In the genomic region with DNA sequence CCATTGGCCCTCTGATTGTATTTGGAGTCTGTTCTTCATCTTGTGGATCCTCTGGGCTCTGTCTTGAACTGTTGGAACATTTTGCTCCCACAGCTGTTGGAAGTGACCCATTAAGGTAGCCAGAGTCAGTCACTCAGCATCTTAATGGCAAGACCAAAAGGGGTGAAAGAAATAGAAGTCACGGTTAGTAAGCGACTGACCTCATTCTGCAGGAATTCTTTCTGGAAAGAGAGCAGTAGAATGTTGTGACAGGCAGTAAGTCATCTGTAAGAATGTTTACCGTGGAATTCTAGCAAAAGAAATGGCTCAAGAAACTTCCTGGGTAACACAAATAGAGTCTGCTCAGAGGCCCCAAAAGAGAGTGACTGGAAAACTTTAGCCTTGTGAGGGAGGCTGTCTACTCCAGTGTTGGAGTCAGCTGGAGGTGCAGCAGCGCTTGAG, we compare ENCODE assay signal across 12 cellular contexts. TPM values are rescaled to one million over a fixed set of nuclear protein-coding genes. Genes with fewer than 3 reads are reported as not detected.
DNase-seq lines count a peak whose midpoint lies in the region; FAIRE-seq and TF ChIP-seq lines count a peak whose summit lies in the region.
"Had no signal": no experiment of that assay in that cellular context is flagged by ENCODE, and none has a peak within 500 bp of the region (broad histone marks: within the 10 kb centered on the region; RNA-seq: fewer than 3 reads in every experiment).

No MANE protein-coding gene starts in this region.

- H3K79me2 ChIP-seq in fibroblast of lung (ENCODE audit: control insufficient read depth, insufficient read depth, low read length) (no peaks in the 10 kb centered on the region), H9 (ENCODE audit: insufficient read depth, low read length) (no peaks in the 10 kb centered on the region)

- H4K20me1 ChIP-seq in fibroblast of lung (ENCODE audit: control insufficient read depth, extremely low read depth, insufficient read depth, low read length), result no peaks in the 10 kb centered on the region
- no peaks in the 10 kb centered on the region for H4K20me1 ChIP-seq in H9 (ENCODE audit: control insufficient read depth, insufficient read depth, insufficient read length)

- H3K4ac ChIP-seq in H9 (ENCODE audit: low read depth, low read length), result no peak overlapping the region

- H2BK12ac ChIP-seq in H9 (ENCODE audit: insufficient read length, low read depth, low read length), result no peak overlapping the region

- H3K23me2 ChIP-seq in H9 (ENCODE audit: insufficient read length, low read depth, low read length, poor library complexity, severe bottlenecking), result no peaks in the 10 kb centered on the region

- H3K9ac ChIP-seq in fibroblast of lung (ENCODE audit: insufficient read depth, low read length) (no peak overlapping the region), H9 (ENCODE audit: extremely low read depth, insufficient read length, low read length) (no peak overlapping the region)

- no peak overlapping the region for H2AK5ac ChIP-seq in H9 (ENCODE audit: insufficient read length, low read length)

- WGBS in H9 (ENCODE audit: extremely low coverage, insufficient read length, low lambda C conversion rate), result no CpG with 5 or more reads among the region's 4 CpGs

- DNase-seq in AG20443 (ENCODE audit: low spot score) (peak; percentile 76), RCC 7860 (ENCODE audit: low spot score) (peak; percentile 95), fibroblast of lung (ENCODE audit: low read depth in 2 of 2) (peak; percentile 90 to 97), osteocyte (ENCODE audit: extremely low spot score, unreplicated experiment) (no peak), NCI-H2029 treated with DMSO at 0.1 percent for 48 hours (lab: John Stamatoyannopoulos, UW) (no peak), NCI-H748 (lab: John Stamatoyannopoulos, UW; ENCODE audit: unreplicated experiment) (no peak), H9 (no peak), progenitor cell of endocrine pancreas (ENCODE audit: low spot score, unreplicated experiment) (no peak)
- DNase-seq: activated effector memory CD4-positive, alpha-beta T cell treated with Interleukin-2 at 50 U/mL for 16 hours; NCI-H774 had no signal

- H3K4me2 ChIP-seq in fibroblast of lung (ENCODE audit: extremely low read depth, insufficient read depth, low read length), result no peak overlapping the region
- H3K4me2 ChIP-seq in H9 (ENCODE audit: insufficient read depth, insufficient read length, low read length), result no peak overlapping the region

- H2BK120ac ChIP-seq in H9 (ENCODE audit: low read depth, low read length, poor library complexity, severe bottlenecking), result no peak overlapping the region

- no peaks in the 10 kb centered on the region for H3K79me1 ChIP-seq in H9 (ENCODE audit: insufficient read depth, low read depth, low read length, poor library complexity, severe bottlenecking)

- no peaks in the 10 kb centered on the region for H3K36me3 Mint-ChIP-seq in osteocyte (ENCODE audit: unreplicated experiment)
- H3K36me3 Mint-ChIP-seq in H9 (ENCODE audit: insufficient read depth in 1 of 3, low read depth in 3 of 3), result no peaks in the 10 kb centered on the region
- no peaks in the 10 kb centered on the region for H3K36me3 Mint-ChIP-seq in progenitor cell of endocrine pancreas (ENCODE audit: insufficient read depth)
- H3K36me3 Mint-ChIP-seq: IgD-negative memory B cell; natural killer cell treated with Interleukin-12 subunit alpha and Interleukin-12 subunit beta and Interleukin-15 and Interleukin-18, amount 100 ng/mL, for 72 hours had no signal

- no peak overlapping the region for H3K14ac ChIP-seq in H9 (ENCODE audit: insufficient read depth, low read length)

- H3K4me1 ChIP-seq in fibroblast of lung (ENCODE audit: control insufficient read depth, extremely low read depth, insufficient read depth, low read length), result peaks cover 7% of the 10 kb centered on the region
- no peaks in the 10 kb centered on the region for H3K4me1 ChIP-seq in H9 (ENCODE audit: insufficient read depth, low read length)

- H3K27ac ChIP-seq in fibroblast of lung (ENCODE audit: insufficient read depth, low read length) (peak overlapping the region; percentile 38), H9 (ENCODE audit: insufficient read length, low read depth, low read length) (no peak overlapping the region)

- H2BK5ac ChIP-seq in H9 (ENCODE audit: insufficient read length, low read length), result no peak overlapping the region

- H3K27me3 Mint-ChIP-seq in osteocyte (ENCODE audit: unreplicated experiment) (no peaks in the 10 kb centered on the region), H9 (ENCODE audit: low read depth) (peaks cover 10% of the 10 kb centered on the region), progenitor cell of endocrine pancreas (peaks cover 17% of the 10 kb centered on the region)

- H2BK20ac ChIP-seq in H9 (ENCODE audit: low read depth, low read length, poor library complexity, severe bottlenecking), result no peak overlapping the region

- H3K27me3 ChIP-seq in fibroblast of lung (ENCODE audit: control insufficient read depth, insufficient read depth, low read length) (no peaks in the 10 kb centered on the region), H9 (ENCODE audit: insufficient read depth, low read length) (no peaks in the 10 kb centered on the region)

- no peak for TF ChIP-seq CTCF in fibroblast of lung (conservative IDR thresholded peaks at IDR 0.05 in 1 of 2, IDR thresholded peaks at IDR 0.05 in 1 of 2; ENCODE audit: low read depth in 1 of 2, low read length in 2 of 2)
- no peak for TF ChIP-seq CTCF in osteocyte (IDR thresholded peaks at IDR 0.05)
- TF ChIP-seq CTCF in H9 (conservative IDR thresholded peaks at IDR 0.05), result no peak
- TF ChIP-seq CTCF in progenitor cell of endocrine pancreas (IDR thresholded peaks at IDR 0.05; ENCODE audit: unreplicated experiment), result no peak

- no peak overlapping the region for H2BK15ac ChIP-seq in H9 (ENCODE audit: low read depth, low read length)

- H3K27ac Mint-ChIP-seq in osteocyte (ENCODE audit: unreplicated experiment) (peak overlapping the region; percentile 79), H9 (peak overlapping the region in 1 of 3 experiments; percentile 23; a peak in 2 of 7 replicates), progenitor cell of endocrine pancreas (no peak overlapping the region)
- H3K27ac Mint-ChIP-seq: IgD-negative memory B cell; natural killer cell treated with Interleukin-12 subunit alpha and Interleukin-12 subunit beta and Interleukin-15 and Interleukin-18, amount 100 ng/mL, for 72 hours had no signal

- H3K4me1 Mint-ChIP-seq in osteocyte (ENCODE audit: unreplicated experiment), result peaks cover 33% of the 10 kb centered on the region
- peaks cover 2 to 6% of the 10 kb centered on the region in 2 experiments; a peak in 2 of 4 replicates for H3K4me1 Mint-ChIP-seq in H9
- no peaks in the 10 kb centered on the region for H3K4me1 Mint-ChIP-seq in progenitor cell of endocrine pancreas (ENCODE audit: low read depth)
- H3K4me1 Mint-ChIP-seq: IgD-negative memory B cell had no signal

- H4K91ac ChIP-seq in H9 (ENCODE audit: insufficient read length, low read depth, low read length), result no peak overlapping the region

- no peak overlapping the region for H4K5ac ChIP-seq in H9 (ENCODE audit: insufficient read length, low read depth, low read length)

- H3K4me3 Mint-ChIP-seq in osteocyte (ENCODE audit: unreplicated experiment) (no peak overlapping the region), H9 (no peak overlapping the region), progenitor cell of endocrine pancreas (ENCODE audit: low read depth) (no peak overlapping the region)
- H3K4me3 Mint-ChIP-seq: IgD-negative memory B cell; natural killer cell treated with Interleukin-12 subunit alpha and Interleukin-12 subunit beta and Interleukin-15 and Interleukin-18, amount 100 ng/mL, for 72 hours had no signal

- H3K36me3 ChIP-seq in fibroblast of lung (ENCODE audit: control insufficient read depth, insufficient read depth, low read length), result no peaks in the 10 kb centered on the region

- no peak overlapping the region for H4K8ac ChIP-seq in H9 (replicated peaks; ENCODE audit: insufficient read length, low read depth, low read length)

- peak; percentile 93 for FAIRE-seq in RCC 7860 (lab: Jason Lieb, UNC)

- no peaks in the 10 kb centered on the region for H3K9me3 ChIP-seq in fibroblast of lung (ENCODE audit: control insufficient read depth, insufficient read depth, low read depth, low read length)
- H3K9me3 ChIP-seq in H9 (ENCODE audit: control insufficient read depth, low read depth, low read length), result no peaks in the 10 kb centered on the region

- H3K9me3 Mint-ChIP-seq in osteocyte (ENCODE audit: unreplicated experiment) (peaks cover 6% of the 10 kb centered on the region), H9 (no peaks in the 10 kb centered on the region), progenitor cell of endocrine pancreas (ENCODE audit: low read depth) (no peaks in the 10 kb centered on the region)
- H3K9me3 Mint-ChIP-seq: IgD-negative memory B cell had no signal

- H2AFZ ChIP-seq in fibroblast of lung (ENCODE audit: low read length) (no peak overlapping the region), H9 (ENCODE audit: low read length) (no peak overlapping the region)

- no peak overlapping the region for H3T11ph ChIP-seq in H9 (ENCODE audit: low read length)

- H3K56ac ChIP-seq in H9 (ENCODE audit: insufficient read length, low read depth, low read length), result no peak overlapping the region

- H3K23ac ChIP-seq in H9 (ENCODE audit: insufficient read length, low read depth, low read length), result no peak overlapping the region

- H3K18ac ChIP-seq in H9 (ENCODE audit: insufficient read length, low read depth, low read length), result no peak overlapping the region

- no peak overlapping the region for H3K4me3 ChIP-seq in fibroblast of lung (replicated peaks in 1 of 4; ENCODE audit: control extremely low read depth in 1 of 4, insufficient read depth in 1 of 4, low read depth in 3 of 4, low read length in 4 of 4)

RNA-seq across cellular contexts. Expression of a gene that starts 28.6 kb away (rescaled TPM):
- total RNA-seq in fibroblast of lung (457 and 560 TPM in 2 replicates), osteocyte (75.1 and 81.8 TPM in 2 replicates), H9 (2021) (0.63 and 0.88 TPM in 2 replicates), progenitor cell of endocrine pancreas (5.1 and 15.1 TPM in 2 replicates)
- 227 and 340 TPM in 2 replicates for polyA plus RNA-seq in fibroblast of lung
- polyA plus RNA-seq in fibroblast of lung (2012), result 211 and 288 TPM in 2 replicates
- 619 and 991 TPM in 2 replicates for polyA minus RNA-seq in fibroblast of lung (ENCODE audit: low replicate concordance)
- polyA plus RNA-seq: IgD-negative memory B cell had no signal

Comparison
In these comparisons a context has a peak if more than half of its experiments do, and no peak if none do; other contexts are left out.
1. DNase-seq: peak in AG20443 (single experiment), RCC 7860 (single experiment) and fibroblast of lung (2 of 2); none in osteocyte (single experiment), NCI-H2029 treated with DMSO at 0.1 percent for 48 hours (single experiment), NCI-H748 (single experiment), H9 (single experiment) and progenitor cell of endocrine pancreas (single experiment).